In genomic region chr2:64934530-64934929, GRCh38 we compare ENCODE assay signal across 23 cellular contexts. TPM values are rescaled to one million over a fixed set of nuclear protein-coding genes. Genes with fewer than 3 reads are reported as not detected.
DNase-seq lines count a peak whose midpoint lies in the region; TF ChIP-seq lines count a peak whose summit lies in the region.
"Had no signal": no experiment of that assay in that cellular context is flagged by ENCODE, and none has a peak within 500 bp of the region (broad histone marks: within the 10 kb centered on the region; RNA-seq: fewer than 3 reads in every experiment).

No MANE protein-coding gene starts in this region.

- no peak overlapping the region for H3K18ac ChIP-seq in neuronal stem cell (ENCODE audit: low read length)

- POLR2A ChIA-PET in OCI-LY7 (lab: Charles Lee): interaction anchor here (1.0 to 3.8 kb wide), 4 partner anchors 11 to 98 kb away, joined by 3 to 26 read pairs (median 4); no protein-coding TSS in a partner anchor

- H3K27ac Mint-ChIP-seq in type B pancreatic cell: peak overlapping the region; percentile 15
- H3K27ac Mint-ChIP-seq: activated CD8-positive, alpha-beta memory T cell treated with anti-CD3 and anti-CD28 coated beads, Interleukin-2, amount 10 ng/mL, durations not matched to agents 7 days and 5 days; activated naive CD8-positive, alpha-beta T cell treated with anti-CD3 and anti-CD28 coated beads for 36 hours had no signal

- H3K79me1 ChIP-seq in neuronal stem cell (ENCODE audit: low read depth, low read length): no peaks in the 10 kb centered on the region

- H2AFZ ChIP-seq in OCI-LY7 (ENCODE audit: low read length) (peak overlapping the region; percentile 30; the same call in 1 of the 2 replicates), neuronal stem cell (ENCODE audit: low read length) (no peak overlapping the region)

- H3K9me2 ChIP-seq in OCI-LY7 (ENCODE audit: insufficient read depth, low read length): no peaks in the 10 kb centered on the region

- DNase-seq in GM20000 (ENCODE audit: low spot score) (no peak), OCI-LY7 (ENCODE audit: low spot score) (peak; percentile 53), islet precursor cell (peak; percentile 18), type B pancreatic cell (ENCODE audit: extremely low spot score, unreplicated experiment) (no peak), NCI-H1694 (lab: John Stamatoyannopoulos, UW) (no peak), neuronal stem cell (ENCODE audit: low spot score) (no peak)
- no peak for DNase-seq in activated T-cell treated with anti-CD3 and anti-CD28 coated beads, Interleukin-2, amount 50 U/mL, for 1 hour
- DNase-seq: activated CD4-positive, alpha-beta T cell treated with anti-CD3 and anti-CD28 coated beads for 4 hours; activated CD8-positive, alpha-beta memory T cell treated with anti-CD3 and anti-CD28 coated beads, Interleukin-2, amount 10 ng/mL, durations not matched to agents 7 days and 5 days; activated naive CD8-positive, alpha-beta T cell treated with anti-CD3 and anti-CD28 coated beads for 36 hours; CD8-positive, alpha-beta memory T cell; effector CD8-positive, alpha-beta T cell; left lung; midbrain; NCI-H1694 treated with DMSO at 0.1 percent for 48 hours; NCI-H226; NK-92 treated with Interleukin-12 subunit alpha and Interleukin-12 subunit beta, amount 100 ng/mL, for 24 hours; SW 1271; upper lobe of right lung had no signal

- peaks cover 0 to 14% (median 0%) of the 10 kb centered on the region in 3 experiments for H3K27me3 ChIP-seq in neuronal stem cell (ENCODE audit: control insufficient read depth in 3 of 3, insufficient read depth in 3 of 3, low read depth in 1 of 3, low read length in 3 of 3)
- H3K27me3 ChIP-seq: left lung, upper lobe of right lung had no signal

- H3K4me1 ChIP-seq in OCI-LY7 (ENCODE audit: insufficient read depth, low read length, poor library complexity, severe bottlenecking) (peaks cover 75% of the 10 kb centered on the region), neuronal stem cell (ENCODE audit: control insufficient read depth in 2 of 2, insufficient read depth in 1 of 2, low read depth in 1 of 2, low read length in 2 of 2) (peaks cover 0 to 7% of the 10 kb centered on the region in 2 donors)
- H3K4me1 ChIP-seq: prostate gland had no signal

- H3K27me3 Mint-ChIP-seq in type B pancreatic cell: peaks cover 34% of the 10 kb centered on the region
- H3K27me3 Mint-ChIP-seq: activated naive CD8-positive, alpha-beta T cell treated with anti-CD3 and anti-CD28 coated beads for 36 hours had no signal

- H3K4me3 ChIP-seq in OCI-LY7 (ENCODE audit: low read depth, low read length, poor library complexity, severe bottlenecking): peak overlapping the region; percentile 0
- H3K4me3 ChIP-seq in neuronal stem cell (ENCODE audit: low read length in 2 of 2): no peak overlapping the region
- H3K4me3 ChIP-seq: left lung, prostate gland, skin epidermis, upper lobe of right lung had no signal

- no peaks in the 10 kb centered on the region for H3K4me1 Mint-ChIP-seq in type B pancreatic cell (ENCODE audit: unreplicated experiment)
- H3K4me1 Mint-ChIP-seq: neural crest cell had no signal

- H3K27ac ChIP-seq in OCI-LY7 (ENCODE audit: low read depth, low read length, poor library complexity, severe bottlenecking) (peak overlapping the region; percentile 88), neuronal stem cell (replicated peaks; ENCODE audit: low read length) (no peak overlapping the region)
- H3K27ac ChIP-seq: HL-60, left lung, prostate gland, skin epidermis, upper lobe of right lung had no signal

- H4K20me1 ChIP-seq in OCI-LY7 (ENCODE audit: insufficient read depth, low read length): no peaks in the 10 kb centered on the region

- H3K14ac ChIP-seq in neuronal stem cell (ENCODE audit: low read length): no peak overlapping the region

- no peak overlapping the region for H2BK5ac ChIP-seq in neuronal stem cell (ENCODE audit: low read length)

- H3K9me3 ChIP-seq in OCI-LY7 (ENCODE audit: low read length) (peaks cover 11% of the 10 kb centered on the region; the same call in 1 of the 2 replicates), neuronal stem cell (replicated peaks in 1 of 2; ENCODE audit: control insufficient read depth in 2 of 2, insufficient read depth in 1 of 2, low read depth in 1 of 2, low read length in 2 of 2) (no peaks in the 10 kb centered on the region)
- H3K9me3 ChIP-seq: prostate gland, upper lobe of right lung had no signal

- no CpG with 5 or more reads among the region's 4 CpGs for WGBS in neuronal stem cell (ENCODE audit: extremely low coverage in 2 of 2, insufficient read length in 2 of 2, insufficient replicate concordance in 1 of 2), 2 donors

- CTCF ChIA-PET in OCI-LY7 (lab: Charles Lee; ENCODE audit: unreplicated experiment): no interaction called here

- no TSS peak for BruUV-seq in OCI-LY7 (replicated peaks; lab: Mats Ljungman, UMichigan)

- H3K9ac ChIP-seq in neuronal stem cell (ENCODE audit: low read depth, low read length, poor library complexity): no peak overlapping the region

- H2BK120ac ChIP-seq in neuronal stem cell (ENCODE audit: low read depth, low read length): no peak overlapping the region

- no peak overlapping the region for H4K8ac ChIP-seq in neuronal stem cell (ENCODE audit: low read depth, low read length)

- H3K36me3 ChIP-seq in OCI-LY7 (ENCODE audit: insufficient read depth, low read length): peaks cover 7% of the 10 kb centered on the region; the same call in 1 of the 2 replicates
- H3K36me3 ChIP-seq in neuronal stem cell (replicated peaks in 1 of 2; ENCODE audit: control insufficient read depth in 2 of 2, insufficient read depth in 2 of 2, low read length in 2 of 2): no peaks in the 10 kb centered on the region
- H3K36me3 ChIP-seq: left lung, prostate gland, upper lobe of right lung had no signal

- TF ChIP-seq CTCF in GM20000 (IDR thresholded peaks at IDR 0.05; ENCODE audit: extremely low read depth, missing control alignments) (peak; percentile 11), OCI-LY7 (conservative IDR thresholded peaks at IDR 0.05; ENCODE audit: low read length) (peak; percentile 33; the same call in 1 of the 2 replicates), type B pancreatic cell (conservative IDR thresholded peaks at IDR 0.05) (no peak)

- H2BK12ac ChIP-seq in neuronal stem cell (ENCODE audit: low read length): no peak overlapping the region

- H4K91ac ChIP-seq in neuronal stem cell (ENCODE audit: low read depth, low read length, poor library complexity): no peak overlapping the region

- H3K9me3 Mint-ChIP-seq in type B pancreatic cell: peaks cover 10% of the 10 kb centered on the region
- H3K9me3 Mint-ChIP-seq: CD8-positive, alpha-beta memory T cell had no signal

- no peaks in the 10 kb centered on the region for H3K36me3 Mint-ChIP-seq in type B pancreatic cell
- H3K36me3 Mint-ChIP-seq: activated naive CD8-positive, alpha-beta T cell treated with anti-CD3 and anti-CD28 coated beads for 36 hours; CD8-positive, alpha-beta memory T cell had no signal

- no peak overlapping the region for H3K4ac ChIP-seq in neuronal stem cell (ENCODE audit: low read length)

- no peak overlapping the region for H3K4me3 Mint-ChIP-seq in type B pancreatic cell
- H3K4me3 Mint-ChIP-seq: activated CD8-positive, alpha-beta memory T cell treated with anti-CD3 and anti-CD28 coated beads, Interleukin-2, amount 10 ng/mL, durations not matched to agents 7 days and 5 days; activated naive CD8-positive, alpha-beta T cell treated with anti-CD3 and anti-CD28 coated beads for 36 hours; CD8-positive, alpha-beta memory T cell; neural crest cell had no signal

- H2BK15ac ChIP-seq in neuronal stem cell (ENCODE audit: low read length): no peak overlapping the region

- intact Hi-C loops in OCI-LY7 (cut with micrococcal nuclease; ENCODE audit: unreplicated experiment): loop anchor here (5.0 kb wide), 1 partner anchor 53 kb away; the partner anchor contains the start of gene SLC1A4

- no peak overlapping the region for H2AK5ac ChIP-seq in neuronal stem cell (ENCODE audit: low read depth, low read length)

- H3K79me2 ChIP-seq in OCI-LY7 (ENCODE audit: insufficient read depth, low read depth, low read length): peaks cover 25% of the 10 kb centered on the region

- H3K23ac ChIP-seq in neuronal stem cell (ENCODE audit: low read depth, low read length, poor library complexity): no peak overlapping the region

- H3K4me2 ChIP-seq in OCI-LY7 (ENCODE audit: low read length): peak overlapping the region; percentile 44
- H3K4me2 ChIP-seq in neuronal stem cell (ENCODE audit: insufficient read depth, low read length, poor library complexity, severe bottlenecking): no peak overlapping the region

RNA-seq across cellular contexts. Expression of gene SLC1A4, which starts 54.7 kb away (rescaled TPM):
- total RNA-seq in OCI-LY7 (2014; rRNA removed; shearing (Covaris generic)): 17.2 and 20.6 TPM in 2 replicates
- total RNA-seq in OCI-LY7 (2022) (27.7 and 31.1 TPM in 2 replicates), type B pancreatic cell (ENCODE audit: low replicate concordance) (11.3 and 13.1 TPM in 2 replicates)
- 3.7 TPM for polyA plus RNA-seq in neuronal stem cell (2013, experiment 1 of 2)
- 3.9 TPM for polyA plus RNA-seq in neuronal stem cell (2013, experiment 2 of 2)

Comparison
In these comparisons a context has a peak if more than half of its experiments do, and no peak if none do; other contexts are left out.
1. DNase-seq: peak in OCI-LY7 (single experiment) and islet precursor cell (single experiment); none in GM20000 (single experiment), type B pancreatic cell (single experiment), activated T-cell treated with anti-CD3 and anti-CD28 coated beads, Interleukin-2, amount 50 U/mL, for 1 hour (single experiment), NCI-H1694 (single experiment) and neuronal stem cell (single experiment).